ENCODE assay signal across 8 cellular contexts in genomic region chr20:12987261-12987660, GRCh38. TPM values are rescaled to one million over a fixed set of nuclear protein-coding genes. Genes with fewer than 3 reads are reported as not detected.
"Had no signal": no experiment of that assay in that cellular context is flagged by ENCODE, and none has a peak within 500 bp of the region (broad histone marks: within the 10 kb centered on the region; RNA-seq: fewer than 3 reads in every experiment).

No MANE protein-coding gene starts in this region.

- H3K27ac Mint-ChIP-seq: GM23338, H9 had no signal

- H3K4me3 ChIP-seq: GM23338 had no signal

- H3K4me1 Mint-ChIP-seq: IgD-negative memory B cell had no signal

- DNase-seq: H9, HCEC 1CT, KBM-7 had no signal

- H3K4me3 Mint-ChIP-seq: GM23338, H9, IgD-negative memory B cell had no signal

- ATAC-seq: GM23338 had no signal

- H3K27me3 Mint-ChIP-seq: IgD-negative memory B cell had no signal

- H3K9me3 Mint-ChIP-seq: GM23338, H9 had no signal

- H3K4me2 ChIP-seq: GM23338 had no signal

- FAIRE-seq: H1, H54, HTR-8/SVneo had no signal

RNA-seq across cellular contexts. Expression of gene SPTLC3, which starts 21.5 kb away (rescaled TPM):
- polyA plus RNA-seq: IgD-negative memory B cell had no signal
